In genomic region chr18:10057808-10058791, GRCh38 we compare ENCODE assay signal across 9 cellular contexts.
DNase-seq lines count a peak whose midpoint lies in the region; ATAC-seq and TF ChIP-seq lines count a peak whose summit lies in the region.
"Had no signal": no experiment of that assay in that cellular context is flagged by ENCODE, and none has a peak within 500 bp of the region (broad histone marks: within the 10 kb centered on the region; RNA-seq: fewer than 3 reads in every experiment).

No MANE protein-coding gene starts in this region.

- peak; percentile 42 for DNase-seq in AG09319 (ENCODE audit: extremely low read depth, low read depth)
- DNase-seq in NCI-H226, result peak; percentile 9
- peak; percentile 54 for DNase-seq in dedifferentiated amniotic fluid mesenchymal stem cell (ENCODE audit: extremely low spot score)
- no peak for DNase-seq in H9
- DNase-seq in NCI-H1417 treated with DMSO at 0.1 percent for 48 hours (lab: John Stamatoyannopoulos, UW), result no peak
- no peak for DNase-seq in erythroblast (lab: John Stamatoyannopoulos, UW)
- DNase-seq: stimulated activated CD4-positive, alpha-beta T cell treated with anti-CD3 and anti-CD28 coated beads, Interleukin-4, amount 100 ng/mL, for 24 hours had no signal

- H4K5ac ChIP-seq in H9 (ENCODE audit: insufficient read length, low read depth, low read length), result no peak overlapping the region

- H2BK120ac ChIP-seq in H9 (ENCODE audit: low read depth, low read length, poor library complexity, severe bottlenecking), result no peak overlapping the region

- H2AK5ac ChIP-seq in H9 (ENCODE audit: insufficient read length, low read length), result no peak overlapping the region

- H3K23ac ChIP-seq in H9 (ENCODE audit: insufficient read length, low read depth, low read length), result no peak overlapping the region

- no peak overlapping the region for H2AFZ ChIP-seq in H9 (ENCODE audit: low read length)

- no peak overlapping the region for H3K14ac ChIP-seq in H9 (ENCODE audit: insufficient read depth, low read length)

- no peaks in the 10 kb centered on the region; a peak in 1 of 5 replicates for H3K9me3 Mint-ChIP-seq in H9
- H3K9me3 Mint-ChIP-seq in activated T-helper 17 cell treated with anti-CD3 and anti-CD28 coated beads, Interleukin-2, amount 50 U/mL, for 72 hours, result no peaks in the 10 kb centered on the region

- H3K36me3 Mint-ChIP-seq in H9 (ENCODE audit: insufficient read depth in 1 of 3, low read depth in 3 of 3), result no peaks in the 10 kb centered on the region
- no peaks in the 10 kb centered on the region for H3K36me3 Mint-ChIP-seq in activated T-helper 17 cell treated with anti-CD3 and anti-CD28 coated beads, Interleukin-2, amount 50 U/mL, for 72 hours (ENCODE audit: low read depth)

- no peak overlapping the region for H4K8ac ChIP-seq in H9 (replicated peaks; ENCODE audit: insufficient read length, low read depth, low read length)

- H3K79me1 ChIP-seq in H9 (ENCODE audit: insufficient read depth, low read depth, low read length, poor library complexity, severe bottlenecking), result no peaks in the 10 kb centered on the region

- H3K4me1 Mint-ChIP-seq in H9, result peaks cover 26 to 28% of the 10 kb centered on the region in 2 experiments
- no peaks in the 10 kb centered on the region for H3K4me1 Mint-ChIP-seq in activated T-helper 17 cell treated with anti-CD3 and anti-CD28 coated beads, Interleukin-2, amount 50 U/mL, for 72 hours

- no peak overlapping the region for H3K4me3 Mint-ChIP-seq in H9
- no peak overlapping the region for H3K4me3 Mint-ChIP-seq in activated T-helper 17 cell treated with anti-CD3 and anti-CD28 coated beads, Interleukin-2, amount 50 U/mL, for 72 hours

- H2BK15ac ChIP-seq in H9 (ENCODE audit: low read depth, low read length), result no peak overlapping the region

- no peak overlapping the region for H3K18ac ChIP-seq in H9 (ENCODE audit: insufficient read length, low read depth, low read length)

- TF ChIP-seq CTCF in AG09319 (IDR thresholded peaks at IDR 0.05; ENCODE audit: low read depth, low read length), result no peak
- TF ChIP-seq CTCF in H9 (conservative IDR thresholded peaks at IDR 0.05), result no peak

- H3T11ph ChIP-seq in H9 (ENCODE audit: low read length), result no peak overlapping the region

- H2BK12ac ChIP-seq in H9 (ENCODE audit: insufficient read length, low read depth, low read length), result no peak overlapping the region

- H2BK20ac ChIP-seq in H9 (ENCODE audit: low read depth, low read length, poor library complexity, severe bottlenecking), result no peak overlapping the region

- no peak for ATAC-seq in activated T-helper 17 cell treated with anti-CD3 and anti-CD28 coated beads, Interleukin-2, amount 50 U/mL, for 72 hours (replicated peaks)

- no peaks in the 10 kb centered on the region for H4K20me1 ChIP-seq in H9 (ENCODE audit: control insufficient read depth, insufficient read depth, insufficient read length)

- no peak overlapping the region for H3K4ac ChIP-seq in H9 (ENCODE audit: low read depth, low read length)

- H3K4me2 ChIP-seq in H9 (ENCODE audit: insufficient read depth, insufficient read length, low read length), result no peak overlapping the region

- no peak overlapping the region for H2BK5ac ChIP-seq in H9 (ENCODE audit: insufficient read length, low read length)

- no peak overlapping the region for H3K9ac ChIP-seq in H9 (ENCODE audit: extremely low read depth, insufficient read length, low read length)

- H3K9me3 ChIP-seq in muscle layer of duodenum (ENCODE audit: control insufficient read depth in 1 of 2, low read length in 2 of 2), result no peaks in the 10 kb centered on the region
- H3K9me3 ChIP-seq in H9 (ENCODE audit: control insufficient read depth, low read depth, low read length), result no peaks in the 10 kb centered on the region

- H3K56ac ChIP-seq in H9 (ENCODE audit: insufficient read length, low read depth, low read length), result no peak overlapping the region

- no CpG with 5 or more reads among the region's 5 CpGs for WGBS in H9 (ENCODE audit: extremely low coverage, insufficient read length, low lambda C conversion rate)

- H3K36me3 ChIP-seq in muscle layer of duodenum (ENCODE audit: control insufficient read depth in 1 of 2, insufficient read depth in 2 of 2, low read length in 2 of 2), result no peaks in the 10 kb centered on the region

- peaks cover 18 to 28% of the 10 kb centered on the region in 2 donors for H3K4me1 ChIP-seq in muscle layer of duodenum (ENCODE audit: control insufficient read depth in 1 of 2, insufficient read depth in 2 of 2, low read length in 2 of 2)
- no peaks in the 10 kb centered on the region for H3K4me1 ChIP-seq in H9 (ENCODE audit: insufficient read depth, low read length)

- no peak overlapping the region for H3K4me3 ChIP-seq in muscle layer of duodenum (ENCODE audit: low read depth in 1 of 2, low read length in 2 of 2)

- no peaks in the 10 kb centered on the region for H3K79me2 ChIP-seq in H9 (ENCODE audit: insufficient read depth, low read length)

- no peak for TF ChIP-seq POLR2A in erythroblast (IDR thresholded peaks at IDR 0.05; ENCODE audit: low read length)

- H4K91ac ChIP-seq in H9 (ENCODE audit: insufficient read length, low read depth, low read length), result no peak overlapping the region

- H3K27me3 ChIP-seq in muscle layer of duodenum (ENCODE audit: low read depth, low read length), result no peaks in the 10 kb centered on the region
- H3K27me3 ChIP-seq in H9 (ENCODE audit: insufficient read depth, low read length), result no peaks in the 10 kb centered on the region

- peaks cover 4% of the 10 kb centered on the region for H3K27me3 Mint-ChIP-seq in H9 (ENCODE audit: low read depth)
- H3K27me3 Mint-ChIP-seq in activated T-helper 17 cell treated with anti-CD3 and anti-CD28 coated beads, Interleukin-2, amount 50 U/mL, for 72 hours, result no peaks in the 10 kb centered on the region

- peaks cover 2% of the 10 kb centered on the region for H3K23me2 ChIP-seq in H9 (ENCODE audit: insufficient read length, low read depth, low read length, poor library complexity, severe bottlenecking)

- peak overlapping the region in 1 of 3 experiments; percentile 80; a peak in 1 of 7 replicates for H3K27ac Mint-ChIP-seq in H9
- no peak overlapping the region for H3K27ac Mint-ChIP-seq in activated T-helper 17 cell treated with anti-CD3 and anti-CD28 coated beads, Interleukin-2, amount 50 U/mL, for 72 hours

- H3K27ac ChIP-seq in muscle layer of duodenum (ENCODE audit: low read length), result peak overlapping the region; percentile 77
- H3K27ac ChIP-seq in H9 (ENCODE audit: insufficient read length, low read depth, low read length), result no peak overlapping the region

Comparison
In these comparisons a context has a peak if more than half of its experiments do, and no peak if none do; other contexts are left out.
1. DNase-seq: peak in AG09319 (single experiment), NCI-H226 (single experiment) and dedifferentiated amniotic fluid mesenchymal stem cell (single experiment); none in H9 (single experiment), NCI-H1417 treated with DMSO at 0.1 percent for 48 hours (single experiment) and erythroblast (0 of 2).